1 cellular context compared by ENCODE assay signal in genomic region chr6:109381747-109382575, GRCh38.
A peak's percentile ranks its signal among the peaks of the same experiment; 100 is the strongest.
TF ChIP-seq lines count a peak whose summit lies in the region.

Gene CD164 (minus strand): TSS chr6:109382467. CDS start chr6:109382378, 89 bp downstream.

TF ChIP-seq in K562, 482 proteins besides CTCF, POLR2A, EP300 and RAD21 (continued from another document):
- TF ChIP-seq, protein P1, sequence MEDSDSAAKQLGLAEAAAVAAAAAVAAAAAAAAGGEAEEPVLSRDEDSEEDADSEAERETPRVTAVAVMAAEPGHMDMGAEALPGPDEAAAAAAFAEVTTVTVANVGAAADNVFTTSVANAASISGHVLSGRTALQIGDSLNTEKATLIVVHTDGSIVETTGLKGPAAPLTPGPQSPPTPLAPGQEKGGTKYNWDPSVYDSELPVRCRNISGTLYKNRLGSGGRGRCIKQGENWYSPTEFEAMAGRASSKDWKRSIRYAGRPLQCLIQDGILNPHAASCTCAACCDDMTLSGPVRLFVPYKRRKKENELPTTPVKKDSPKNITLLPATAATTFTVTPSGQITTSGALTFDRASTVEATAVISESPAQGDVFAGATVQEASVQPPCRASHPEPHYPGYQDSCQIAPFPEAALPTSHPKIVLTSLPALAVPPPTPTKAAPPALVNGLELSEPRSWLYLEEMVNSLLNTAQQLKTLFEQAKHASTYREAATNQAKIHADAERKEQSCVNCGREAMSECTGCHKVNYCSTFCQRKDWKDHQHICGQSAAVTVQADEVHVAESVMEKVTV (CRISPR knock-in tag; IDR thresholded peaks at IDR 0.05): no peak
- TF ChIP-seq NR3C1 (CRISPR knock-in tag; IDR thresholded peaks at IDR 0.05): 0 out of 2 replicates have a peak, but pooled peaks have one; percentile 11
- TF ChIP-seq STAT6 (CRISPR knock-in tag; IDR thresholded peaks at IDR 0.05): 0 out of 2 replicates have a peak, but pooled peaks have one; percentile 19
- TF ChIP-seq, protein P2, sequence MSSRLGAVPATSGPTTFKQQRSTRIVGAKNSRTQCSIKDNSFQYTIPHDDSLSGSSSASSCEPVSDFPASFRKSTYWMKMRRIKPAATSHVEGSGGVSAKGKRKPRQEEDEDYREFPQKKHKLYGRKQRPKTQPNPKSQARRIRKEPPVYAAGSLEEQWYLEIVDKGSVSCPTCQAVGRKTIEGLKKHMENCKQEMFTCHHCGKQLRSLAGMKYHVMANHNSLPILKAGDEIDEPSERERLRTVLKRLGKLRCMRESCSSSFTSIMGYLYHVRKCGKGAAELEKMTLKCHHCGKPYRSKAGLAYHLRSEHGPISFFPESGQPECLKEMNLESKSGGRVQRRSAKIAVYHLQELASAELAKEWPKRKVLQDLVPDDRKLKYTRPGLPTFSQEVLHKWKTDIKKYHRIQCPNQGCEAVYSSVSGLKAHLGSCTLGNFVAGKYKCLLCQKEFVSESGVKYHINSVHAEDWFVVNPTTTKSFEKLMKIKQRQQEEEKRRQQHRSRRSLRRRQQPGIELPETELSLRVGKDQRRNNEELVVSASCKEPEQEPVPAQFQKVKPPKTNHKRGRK (tag; IDR thresholded peaks at IDR 0.05): no peak
- no peak for TF ChIP-seq ZNF717 (CRISPR knock-in tag; IDR thresholded peaks at IDR 0.05)
- TF ChIP-seq ZNF324 (CRISPR knock-in tag; IDR thresholded peaks at IDR 0.05): no peak
- TF ChIP-seq CSDE1 (IDR thresholded peaks at IDR 0.05): no peak
- no peak for TF ChIP-seq KLF13 (tag; IDR thresholded peaks at IDR 0.05; ENCODE audit: borderline replicate concordance, low read depth)
- TF ChIP-seq FUS (optimal IDR thresholded peaks at IDR 0.05; ENCODE audit: low read depth, low read length): no peak
- no peak for TF ChIP-seq BDP1 (IDR thresholded peaks at IDR 0.05; ENCODE audit: insufficient read depth, insufficient read length)
- TF ChIP-seq HDAC3 (IDR thresholded peaks at IDR 0.05; ENCODE audit: borderline replicate concordance, partially characterized antibody): no peak
- peak; percentile 67 for TF ChIP-seq ZFX (CRISPR knock-in tag; IDR thresholded peaks at IDR 0.05)
- no peak for TF ChIP-seq ZNF398 (CRISPR knock-in tag; IDR thresholded peaks at IDR 0.05)
- TF ChIP-seq ILK (tag; IDR thresholded peaks at IDR 0.05; ENCODE audit: borderline replicate concordance, low read depth): no peak
- TF ChIP-seq, protein P3, sequence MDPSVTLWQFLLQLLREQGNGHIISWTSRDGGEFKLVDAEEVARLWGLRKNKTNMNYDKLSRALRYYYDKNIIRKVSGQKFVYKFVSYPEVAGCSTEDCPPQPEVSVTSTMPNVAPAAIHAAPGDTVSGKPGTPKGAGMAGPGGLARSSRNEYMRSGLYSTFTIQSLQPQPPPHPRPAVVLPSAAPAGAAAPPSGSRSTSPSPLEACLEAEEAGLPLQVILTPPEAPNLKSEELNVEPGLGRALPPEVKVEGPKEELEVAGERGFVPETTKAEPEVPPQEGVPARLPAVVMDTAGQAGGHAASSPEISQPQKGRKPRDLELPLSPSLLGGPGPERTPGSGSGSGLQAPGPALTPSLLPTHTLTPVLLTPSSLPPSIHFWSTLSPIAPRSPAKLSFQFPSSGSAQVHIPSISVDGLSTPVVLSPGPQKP (CRISPR knock-in tag; IDR thresholded peaks at IDR 0.05): no peak
- TF ChIP-seq, protein P4, sequence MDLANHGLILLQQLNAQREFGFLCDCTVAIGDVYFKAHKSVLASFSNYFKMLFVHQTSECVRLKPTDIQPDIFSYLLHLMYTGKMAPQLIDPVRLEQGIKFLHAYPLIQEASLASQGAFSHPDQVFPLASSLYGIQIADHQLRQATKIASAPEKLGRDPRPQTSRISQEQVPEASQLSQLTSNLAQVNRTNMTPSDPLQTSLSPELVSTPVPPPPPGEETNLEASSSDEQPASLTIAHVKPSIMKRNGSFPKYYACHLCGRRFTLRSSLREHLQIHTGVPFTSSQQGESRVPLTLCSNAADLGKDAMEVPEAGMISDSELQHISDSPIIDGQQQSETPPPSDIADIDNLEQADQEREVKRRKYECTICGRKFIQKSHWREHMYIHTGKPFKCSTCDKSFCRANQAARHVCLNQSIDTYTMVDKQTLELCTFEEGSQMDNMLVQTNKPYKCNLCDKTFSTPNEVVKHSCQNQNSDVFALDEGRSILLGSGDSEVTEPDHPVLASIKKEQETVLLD (IDR thresholded peaks at IDR 0.05): peak; percentile 65; the same call in 1 of the 2 replicates
- TF ChIP-seq RBFOX2 (IDR thresholded peaks at IDR 0.05; ENCODE audit: low read depth, low read length): peak; percentile 97
- 0 out of 2 replicates have a peak, but pooled peaks have one; percentile 11 for TF ChIP-seq ELF4 (CRISPR knock-in tag; IDR thresholded peaks at IDR 0.05)
TF ChIP-seq in K562: peak in this region for 139.
